ENCODE assay signal across 8 cellular contexts in the genomic region with DNA sequence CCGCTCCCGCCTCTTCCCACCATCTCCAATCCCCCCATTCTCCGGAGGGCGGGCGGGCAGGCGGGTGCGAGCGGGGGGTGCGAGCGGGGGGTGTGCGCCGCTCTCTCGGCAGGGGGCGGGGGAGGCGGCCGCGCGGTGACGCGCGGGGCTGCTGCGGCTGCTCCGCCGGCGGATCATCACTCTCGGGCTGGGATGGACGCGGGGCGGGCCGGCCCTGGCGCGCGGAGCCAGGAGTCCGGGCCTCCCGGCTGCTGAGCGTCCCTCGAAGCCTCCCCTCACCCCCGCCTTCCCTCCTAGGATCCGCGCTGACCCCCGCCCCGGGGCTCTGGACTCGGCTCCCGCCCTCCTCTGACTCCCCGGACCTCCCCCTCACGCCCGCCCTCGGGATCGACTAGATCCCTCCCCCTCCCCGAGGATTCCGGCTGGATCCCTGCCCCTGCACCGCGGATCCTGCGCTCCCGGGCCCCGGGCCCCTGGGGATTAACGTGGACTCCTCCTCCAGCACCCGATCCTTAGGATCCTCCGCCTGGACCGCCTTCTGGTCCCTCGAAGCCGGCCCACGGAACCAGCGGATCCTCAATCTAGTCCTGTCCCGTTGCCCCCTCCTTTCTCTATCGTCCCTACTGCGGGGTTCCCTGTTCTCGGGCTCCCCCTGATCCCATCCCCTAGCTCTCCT. TPM values are rescaled to one million over a fixed set of nuclear protein-coding genes. Genes with fewer than 3 reads are reported as not detected.
A peak's percentile ranks its signal among the peaks of the same experiment; 100 is the strongest.
DNase-seq lines count a peak whose midpoint lies in the region; FAIRE-seq and TF ChIP-seq lines count a peak whose summit lies in the region.

No MANE protein-coding gene starts in this region.

- H3K9me3 Mint-ChIP-seq in activated CD4-positive, alpha-beta T cell treated with anti-CD3 and anti-CD28 coated beads, Interleukin-2, amount 10 ng/mL, durations not matched to agents 7 days and 5 days = no peaks in the 10 kb centered on the region
- no peaks in the 10 kb centered on the region for H3K9me3 Mint-ChIP-seq in nephron progenitor cell

- POLR2A ChIA-PET in activated CD4-positive, alpha-beta T cell treated with anti-CD3 and anti-CD28 coated beads, Interleukin-2, amount 10 ng/mL, durations not matched to agents 7 days and 5 days (lab: Charles Lee) = interaction anchor here (0.6 to 0.8 kb wide), 2 partner anchors 41 to 244 kb away, joined by 3 to 4 read pairs; no protein-coding TSS in a partner anchor

- H3K4me1 Mint-ChIP-seq in activated CD4-positive, alpha-beta T cell treated with anti-CD3 and anti-CD28 coated beads, Interleukin-2, amount 10 ng/mL, durations not matched to agents 7 days and 5 days = peaks cover 26% of the 10 kb centered on the region
- H3K4me1 Mint-ChIP-seq in nephron progenitor cell = peaks cover 46% of the 10 kb centered on the region

- H3K36me3 Mint-ChIP-seq in activated CD4-positive, alpha-beta T cell treated with anti-CD3 and anti-CD28 coated beads, Interleukin-2, amount 10 ng/mL, durations not matched to agents 7 days and 5 days (ENCODE audit: low read depth) = peaks cover 3% of the 10 kb centered on the region
- peaks cover 22% of the 10 kb centered on the region for H3K36me3 Mint-ChIP-seq in nephron progenitor cell (ENCODE audit: low read depth)

- H3K27me3 Mint-ChIP-seq in activated CD4-positive, alpha-beta T cell treated with anti-CD3 and anti-CD28 coated beads, Interleukin-2, amount 10 ng/mL, durations not matched to agents 7 days and 5 days = peaks cover 12% of the 10 kb centered on the region
- no peaks in the 10 kb centered on the region for H3K27me3 Mint-ChIP-seq in nephron progenitor cell (ENCODE audit: low read depth, poor library complexity)

- DNase-seq in activated CD4-positive, alpha-beta T cell treated with anti-CD3 and anti-CD28 coated beads for 24 hours (ENCODE audit: low read depth in 2 of 2) = peak; percentile 38 to 46
- no peak for DNase-seq in activated CD4-positive, alpha-beta T cell treated with anti-CD3 and anti-CD28 coated beads, Interleukin-2, amount 50 U/mL, for 48 hours
- DNase-seq in HTR-8/SVneo (ENCODE audit: insufficient read length, low spot score) (peak; percentile 81), epithelial cell of proximal tubule (ENCODE audit: low read depth) (no peak), nephron progenitor cell (peak; percentile 75), dedifferentiated amniotic fluid mesenchymal stem cell (ENCODE audit: extremely low spot score) (no peak)
- DNase-seq in activated CD4-positive, alpha-beta T cell treated with anti-CD3 and anti-CD28 coated beads, Interleukin-2, amount 10 ng/mL, durations not matched to agents 7 days and 5 days = peak; percentile 66

- no peaks in the 10 kb centered on the region for H3K36me3 ChIP-seq in urinary bladder (ENCODE audit: insufficient read depth)

- peak overlapping the region; percentile 71 for H3K4me3 ChIP-seq in epithelial cell of proximal tubule (ENCODE audit: low read depth, low read length)
- peak overlapping the region; percentile 47 for H3K4me3 ChIP-seq in urinary bladder (ENCODE audit: low read depth, low read length)

- peak overlapping the region; percentile 95 for H3K4me3 Mint-ChIP-seq in activated CD4-positive, alpha-beta T cell treated with anti-CD3 and anti-CD28 coated beads, Interleukin-2, amount 10 ng/mL, durations not matched to agents 7 days and 5 days
- H3K4me3 Mint-ChIP-seq in nephron progenitor cell = peak overlapping the region; percentile 89

- FAIRE-seq in HTR-8/SVneo (lab: Jason Lieb, UNC) = no peak

- TF ChIP-seq CTCF in epithelial cell of proximal tubule (conservative IDR thresholded peaks at IDR 0.05; ENCODE audit: low read depth, low read length) (no peak), nephron progenitor cell (IDR thresholded peaks at IDR 0.05) (no peak)

- no peaks in the 10 kb centered on the region for H3K4me1 ChIP-seq in urinary bladder (ENCODE audit: insufficient read depth)

- peak overlapping the region; percentile 95 for H3K27ac Mint-ChIP-seq in activated CD4-positive, alpha-beta T cell treated with anti-CD3 and anti-CD28 coated beads, Interleukin-2, amount 10 ng/mL, durations not matched to agents 7 days and 5 days
- no peak overlapping the region for H3K27ac Mint-ChIP-seq in nephron progenitor cell

- peak overlapping the region; percentile 14 for H3K27ac ChIP-seq in urinary bladder (ENCODE audit: low read depth)

- CTCF ChIA-PET in activated CD4-positive, alpha-beta T cell treated with anti-CD3 and anti-CD28 coated beads, Interleukin-2, amount 10 ng/mL, durations not matched to agents 7 days and 5 days (lab: Charles Lee) = interaction anchor here (1.0 to 2.7 kb wide), 4 partner anchors 28 to 49 kb away, joined by 3 to 10 read pairs (median 6); a partner anchor contains a TSS

- WGBS in urinary bladder = under 1% methylated on average over 68 of the region's 68 CpGs

RNA-seq across cellular contexts. Expression of a gene that starts 1.0 kb away (rescaled TPM):
- 10 to 100 TPM; 47.2 to 48.3 TPM for total RNA-seq in activated CD4-positive, alpha-beta T cell treated with anti-CD3 and anti-CD28 coated beads, Interleukin-2, amount 10 ng/mL, durations not matched to agents 7 days and 5 days
- total RNA-seq in epithelial cell of proximal tubule (134 and 163 TPM in 2 replicates), urinary bladder (76.2 TPM)
- polyA plus RNA-seq in urinary bladder = 113 TPM

RNA-seq across cellular contexts. Expression of a gene that starts 2.8 kb away (rescaled TPM):
- total RNA-seq in activated CD4-positive, alpha-beta T cell treated with anti-CD3 and anti-CD28 coated beads, Interleukin-2, amount 10 ng/mL, durations not matched to agents 7 days and 5 days = 1 to 10 TPM in 1 of 2 experiments, under 1 TPM in 1; 0.89 to 1.4 TPM
- 2.5 and 10.3 TPM in 2 replicates for total RNA-seq in epithelial cell of proximal tubule
- 8.5 TPM for total RNA-seq in urinary bladder
- 40.9 TPM for polyA plus RNA-seq in urinary bladder

RNA-seq across cellular contexts. Expression of a gene that starts 10.6 kb away (rescaled TPM):
- 100 to 1,000 TPM; 151 to 161 TPM for total RNA-seq in activated CD4-positive, alpha-beta T cell treated with anti-CD3 and anti-CD28 coated beads, Interleukin-2, amount 10 ng/mL, durations not matched to agents 7 days and 5 days
- 33.0 and 59.0 TPM in 2 replicates for total RNA-seq in epithelial cell of proximal tubule
- total RNA-seq in urinary bladder = 14.4 TPM
- 56.3 TPM for polyA plus RNA-seq in urinary bladder

RNA-seq across cellular contexts. Expression of a gene that starts 15.2 kb away (rescaled TPM):
- total RNA-seq in activated CD4-positive, alpha-beta T cell treated with anti-CD3 and anti-CD28 coated beads, Interleukin-2, amount 10 ng/mL, durations not matched to agents 7 days and 5 days = not detected
- total RNA-seq in epithelial cell of proximal tubule (not detected in 2 replicates), urinary bladder (not detected)
- polyA plus RNA-seq in urinary bladder = not detected

RNA-seq across cellular contexts. Expression of a gene that starts 20.5 kb away (rescaled TPM):
- total RNA-seq in activated CD4-positive, alpha-beta T cell treated with anti-CD3 and anti-CD28 coated beads, Interleukin-2, amount 10 ng/mL, durations not matched to agents 7 days and 5 days = not detected
- total RNA-seq in epithelial cell of proximal tubule (not detected in 2 replicates), urinary bladder (not detected)
- polyA plus RNA-seq in urinary bladder = not detected

Comparison
In these comparisons a context has a peak if more than half of its experiments do, and no peak if none do; other contexts are left out.
1. DNase-seq: peak in activated CD4-positive, alpha-beta T cell treated with anti-CD3 and anti-CD28 coated beads for 24 hours (2 of 2), HTR-8/SVneo (single experiment), activated CD4-positive, alpha-beta T cell treated with anti-CD3 and anti-CD28 coated beads, Interleukin-2, amount 10 ng/mL, durations not matched to agents 7 days and 5 days (single experiment) and nephron progenitor cell (single experiment); none in activated CD4-positive, alpha-beta T cell treated with anti-CD3 and anti-CD28 coated beads, Interleukin-2, amount 50 U/mL, for 48 hours (0 of 2), epithelial cell of proximal tubule (single experiment) and dedifferentiated amniotic fluid mesenchymal stem cell (single experiment).